ENCODE assay signal across 9 cellular contexts in the genomic region with DNA sequence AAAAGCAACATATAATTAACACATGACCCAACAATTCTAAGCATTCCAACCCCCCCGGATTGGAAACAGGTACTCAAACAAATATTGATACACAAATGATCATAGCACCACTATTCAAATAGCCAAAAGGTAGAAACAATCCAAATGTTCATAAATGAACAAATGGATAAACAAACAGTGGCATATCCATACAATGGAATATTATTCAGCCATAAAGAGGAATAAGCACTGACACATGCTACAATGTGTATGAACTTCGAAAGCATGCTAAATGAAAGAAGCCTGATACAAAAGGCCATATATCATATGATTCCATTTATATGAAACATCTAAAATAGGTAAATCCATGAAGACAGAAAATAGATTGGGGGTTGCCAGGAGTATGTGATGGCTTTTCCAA.
"Had no signal": no experiment of that assay in that cellular context is flagged by ENCODE, and none has a peak within 500 bp of the region (broad histone marks: within the 10 kb centered on the region; RNA-seq: fewer than 3 reads in every experiment).

No MANE protein-coding gene starts in this region.

- FAIRE-seq: H1, H54, HepG2 had no signal

- H2AFZ ChIP-seq: GM23338 had no signal

- H3K4me3 ChIP-seq: GM23338 had no signal

- ATAC-seq: GM23338, HepG2 had no signal

- H3K27ac ChIP-seq: HL-60 had no signal

- DNase-seq: H9, HCEC 1CT, HFFc6, KG1 had no signal

- H3K4me2 ChIP-seq: GM23338 had no signal
